ENCODE assay signal across 8 cellular contexts in genomic region chr3:136078421-136079364, GRCh38.
DNase-seq lines count a peak whose midpoint lies in the region; ATAC-seq and TF ChIP-seq lines count a peak whose summit lies in the region.

No MANE protein-coding gene starts in this region.

- no peak overlapping the region for H3K4me2 ChIP-seq in KMS-11
- H3K4me2 ChIP-seq in SK-N-SH: no peak overlapping the region

- H3K4me3 ChIP-seq in KMS-11 (IDR thresholded peaks at IDR 0.05; ENCODE audit: insufficient read depth, low read depth, low read length): no peak overlapping the region
- H3K4me3 ChIP-seq in SK-N-SH (ENCODE audit: low read depth in 2 of 2, low read length in 1 of 2): no peak overlapping the region
- no peak overlapping the region for H3K4me3 ChIP-seq in transverse colon

- H3K27ac ChIP-seq in KMS-11 (no peak overlapping the region), SK-N-SH (ENCODE audit: low read depth in 2 of 2, low read length in 1 of 2) (no peak overlapping the region), transverse colon (no peak overlapping the region)

- H3K27me3 ChIP-seq in KMS-11 (ENCODE audit: insufficient read depth, low read depth) (no peaks in the 10 kb centered on the region), SK-N-SH (ENCODE audit: insufficient read depth) (no peaks in the 10 kb centered on the region), transverse colon (no peaks in the 10 kb centered on the region)

- H3K36me3 ChIP-seq in KMS-11 (ENCODE audit: insufficient read depth) (no peaks in the 10 kb centered on the region), SK-N-SH (replicated peaks in 1 of 2; ENCODE audit: control insufficient read depth in 1 of 2, insufficient read depth in 2 of 2, low read length in 1 of 2) (peaks cover 12 to 17% of the 10 kb centered on the region in 2 experiments), transverse colon (peaks cover 0 to 10% (median 0%) of the 10 kb centered on the region in 4 donors)

- H3K9me2 ChIP-seq in SK-N-SH: no peaks in the 10 kb centered on the region

- CTCF ChIA-PET in SK-N-SH (lab: Yijun Ruan, JAX): interaction anchor here (0.6 to 2.9 kb wide), 17 partner anchors 9 to 954 kb away, joined by 3 to 14 read pairs (median 3); partner anchors contain the start of gene STAG1

- no peaks in the 10 kb centered on the region for H3K27me3 Mint-ChIP-seq in activated naive CD8-positive, alpha-beta T cell treated with anti-CD3 and anti-CD28 coated beads for 36 hours

- H3K79me2 ChIP-seq in KMS-11 (ENCODE audit: insufficient read depth, low read depth) (no peaks in the 10 kb centered on the region), SK-N-SH (ENCODE audit: insufficient read depth) (no peaks in the 10 kb centered on the region)

- peak; percentile 73 for TF ChIP-seq RAD21 in SK-N-SH (IDR thresholded peaks at IDR 0.05; ENCODE audit: low read length)

- DNase-seq in DMS153 (lab: John Stamatoyannopoulos, UW): peak; percentile 36
- DNase-seq in SK-N-SH: peak; percentile 15
- DNase-seq in foreskin melanocyte: peak; percentile 18
- no peak for DNase-seq in transverse colon
- no peak for DNase-seq in activated T-cell treated with anti-CD3 and anti-CD28 coated beads, Interleukin-2, amount 50 U/mL, for 48 hours
- no peak for DNase-seq in activated naive CD8-positive, alpha-beta T cell treated with anti-CD3 and anti-CD28 coated beads for 36 hours

- in situ Hi-C loops in transverse colon (cut with MboI; ENCODE audit: low pct_ligation_motif_present in 1 of 4, low pct_unique_long_range_greater_than_20kb in 1 of 4, low sequenced_read_pairs in 3 of 4): loop anchor here (10.0 to 25.0 kb wide), 7 partner anchors 184 to 936 kb away; partner anchors contain the start of gene PCCB (in 3 of the 4)

- WGBS in SK-N-SH (ENCODE audit: low lambda C conversion rate): 84% methylated on average over 6 of the region's 6 CpGs
- 74 to 81% methylated on average over 6 of the region's 6 CpGs for WGBS in transverse colon (ENCODE audit: low coverage in 1 of 2), 2 donors

- H3K9me3 ChIP-seq in SK-N-SH (no peaks in the 10 kb centered on the region), transverse colon (no peaks in the 10 kb centered on the region)

- peaks cover 3% of the 10 kb centered on the region for H3K36me3 Mint-ChIP-seq in activated naive CD8-positive, alpha-beta T cell treated with anti-CD3 and anti-CD28 coated beads for 36 hours

- no peak overlapping the region for H3K4me3 Mint-ChIP-seq in activated naive CD8-positive, alpha-beta T cell treated with anti-CD3 and anti-CD28 coated beads for 36 hours

- intact Hi-C loops in transverse colon (cut with DNase I; ENCODE audit: low total_unique reads): no loop called here

- peak; percentile 72 for TF ChIP-seq CTCF in KMS-11 (conservative IDR thresholded peaks at IDR 0.05; ENCODE audit: low read depth, low read length)
- peak; percentile 79 for TF ChIP-seq CTCF in SK-N-SH (IDR thresholded peaks at IDR 0.05)
- TF ChIP-seq CTCF in transverse colon (IDR thresholded peaks at IDR 0.05): peak; percentile 44 to 54 (median 48)

- H2AFZ ChIP-seq in KMS-11 (ENCODE audit: low read depth) (no peak overlapping the region), SK-N-SH (ENCODE audit: low read depth) (no peak overlapping the region)

- H3K9me3 Mint-ChIP-seq in activated naive CD8-positive, alpha-beta T cell treated with anti-CD3 and anti-CD28 coated beads for 36 hours: no peaks in the 10 kb centered on the region

- H3K9ac ChIP-seq in KMS-11 (no peak overlapping the region), SK-N-SH (no peak overlapping the region)

- peaks cover 12% of the 10 kb centered on the region for H3F3A ChIP-seq in SK-N-SH (replicated peaks; ENCODE audit: insufficient read depth)

- no peaks in the 10 kb centered on the region for H3K4me1 Mint-ChIP-seq in activated naive CD8-positive, alpha-beta T cell treated with anti-CD3 and anti-CD28 coated beads for 36 hours

- H3K27ac Mint-ChIP-seq in activated naive CD8-positive, alpha-beta T cell treated with anti-CD3 and anti-CD28 coated beads for 36 hours: no peak overlapping the region

- no peak for ATAC-seq in GM21619 (IDR thresholded peaks at IDR 0.05; ENCODE audit: unreplicated experiment)

- TF ChIP-seq EP300 in SK-N-SH (IDR thresholded peaks at IDR 0.05; ENCODE audit: borderline replicate concordance in 1 of 2, low read depth in 1 of 2, low read length in 1 of 2): no peak
- TF ChIP-seq EP300 in transverse colon (IDR thresholded peaks at IDR 0.05; ENCODE audit: low read depth): no peak

- H4K20me1 ChIP-seq in KMS-11 (ENCODE audit: insufficient read depth): no peaks in the 10 kb centered on the region
- no peaks in the 10 kb centered on the region for H4K20me1 ChIP-seq in SK-N-SH (ENCODE audit: insufficient read depth)

- H3K4me1 ChIP-seq in KMS-11 (ENCODE audit: low read depth, poor library complexity, severe bottlenecking) (peaks cover 14% of the 10 kb centered on the region), SK-N-SH (ENCODE audit: control insufficient read depth in 1 of 2, insufficient read depth in 2 of 2, low read depth in 1 of 2, low read length in 1 of 2) (no peaks in the 10 kb centered on the region; a peak in 1 of 4 replicates), transverse colon (no peaks in the 10 kb centered on the region)

- POLR2A ChIA-PET in SK-N-SH (lab: Yijun Ruan, JAX): no interaction called here

- TF ChIP-seq POLR2A in transverse colon (IDR thresholded peaks at IDR 0.05): no peak

TF ChIP-seq in SK-N-SH, 30 proteins besides CTCF, POLR2A, EP300 and RAD21:
- TF ChIP-seq SMC3 (IDR thresholded peaks at IDR 0.05; ENCODE audit: low read depth, low read length) (peak; percentile 32), CHD2 (IDR thresholded peaks at IDR 0.05; ENCODE audit: low read length, partially characterized antibody) (no peak), GATA2 (CRISPR knock-in tag; IDR thresholded peaks at IDR 0.05) (no peak)

Comparison
In these comparisons a context has a peak if more than half of its experiments do, and no peak if none do; other contexts are left out.
1. DNase-seq: peak in DMS153 (single experiment), SK-N-SH (single experiment) and foreskin melanocyte (single experiment); none in transverse colon (single experiment), activated T-cell treated with anti-CD3 and anti-CD28 coated beads, Interleukin-2, amount 50 U/mL, for 48 hours (0 of 2) and activated naive CD8-positive, alpha-beta T cell treated with anti-CD3 and anti-CD28 coated beads for 36 hours (single experiment).
2. Peak in every context shown above with its lines, with median percentiles within 50 percentile points of each other: CTCF ChIP-seq.